18 cellular contexts compared by ENCODE assay signal in the genomic region with DNA sequence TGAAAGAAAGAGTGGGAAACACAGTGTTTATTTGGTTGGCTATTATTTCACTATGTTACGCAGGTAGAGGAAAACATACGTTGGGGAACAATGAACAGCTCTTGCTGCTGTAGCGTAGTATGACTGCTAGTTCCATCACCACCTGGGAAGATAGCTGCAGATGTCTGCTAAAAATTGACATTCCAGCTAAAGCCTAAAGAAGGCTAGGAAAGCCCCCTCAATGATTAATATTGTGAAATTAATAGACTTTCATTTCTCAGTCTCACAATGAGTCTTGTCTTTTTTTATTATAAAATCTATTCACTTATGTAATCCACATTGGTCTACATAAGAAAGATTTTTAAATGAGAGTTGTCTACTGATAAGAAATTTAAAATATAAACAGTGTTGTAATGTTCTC.
DNase-seq lines count a peak whose midpoint lies in the region; ATAC-seq and TF ChIP-seq lines count a peak whose summit lies in the region.
"Had no signal": no experiment of that assay in that cellular context is flagged by ENCODE, and none has a peak within 500 bp of the region (broad histone marks: within the 10 kb centered on the region; RNA-seq: fewer than 3 reads in every experiment).

No MANE protein-coding gene starts in this region.

- no peak overlapping the region for H2AFZ ChIP-seq in OCI-LY3 (ENCODE audit: low read depth, low read length)
- H2AFZ ChIP-seq: GM23338 had no signal

- H2BK5ac ChIP-seq in mesendoderm (ENCODE audit: low read length): no peak overlapping the region

- POLR2A ChIA-PET in activated CD8-positive, alpha-beta T cell treated with anti-CD3 and anti-CD28 coated beads, Interleukin-2, amount 10 ng/mL, durations not matched to agents 7 days and 5 days (lab: Charles Lee): no interaction called here

- no peak overlapping the region for H3K18ac ChIP-seq in mesendoderm (ENCODE audit: low read length)

- no peak overlapping the region for H2BK15ac ChIP-seq in mesendoderm (replicated peaks; ENCODE audit: low read depth)

- H3K27me3 ChIP-seq in OCI-LY3 (ENCODE audit: low read depth, low read length) (no peaks in the 10 kb centered on the region), mesendoderm (ENCODE audit: insufficient read depth, low read length, poor library complexity) (no peaks in the 10 kb centered on the region)

- ATAC-seq in GM18502 (IDR thresholded peaks at IDR 0.05; ENCODE audit: poor library complexity, unreplicated experiment) (peak; percentile 47), GM18907 (IDR thresholded peaks at IDR 0.05; ENCODE audit: unreplicated experiment) (peak; percentile 73)
- ATAC-seq in activated CD8-positive, alpha-beta T cell treated with anti-CD3 and anti-CD28 coated beads, Interleukin-2, amount 10 ng/mL, durations not matched to agents 7 days and 5 days: no peak
- ATAC-seq: GM23338, HCT116 had no signal

- H2AK5ac ChIP-seq in mesendoderm (ENCODE audit: low read length): no peak overlapping the region

- no peak overlapping the region for H4K5ac ChIP-seq in mesendoderm (ENCODE audit: low read length)

- TF ChIP-seq CTCF in OCI-LY3 (IDR thresholded peaks at IDR 0.05; ENCODE audit: low read depth, low read length): no peak

- no peaks in the 10 kb centered on the region for H3K4me1 Mint-ChIP-seq in activated CD8-positive, alpha-beta T cell treated with anti-CD3 and anti-CD28 coated beads, Interleukin-2, amount 10 ng/mL, durations not matched to agents 7 days and 5 days (ENCODE audit: low read depth)
- H3K4me1 Mint-ChIP-seq: CD4-positive, alpha-beta memory T cell had no signal

- no peaks in the 10 kb centered on the region for H3K79me2 ChIP-seq in OCI-LY3 (ENCODE audit: low read length)
- H3K79me2 ChIP-seq in mesendoderm (ENCODE audit: control insufficient read depth, insufficient read depth, low read length): no peaks in the 10 kb centered on the region

- WGBS in mesendoderm (ENCODE audit: extremely low coverage, insufficient coverage, low lambda C conversion rate): no CpG with 5 or more reads among the region's 3 CpGs

- no peak overlapping the region for H3K23ac ChIP-seq in mesendoderm (ENCODE audit: low read length)

- H3K4me2 ChIP-seq in OCI-LY3 (ENCODE audit: low read length) (peak overlapping the region; percentile 8; the same call in 1 of the 2 replicates), mesendoderm (ENCODE audit: low read length) (no peak overlapping the region)
- H3K4me2 ChIP-seq: GM23338 had no signal

- peak overlapping the region; percentile 13 for H4K8ac ChIP-seq in mesendoderm (ENCODE audit: low read depth, low read length)

- no peak overlapping the region for H3K9ac ChIP-seq in OCI-LY3 (ENCODE audit: low read length)
- no peak overlapping the region for H3K9ac ChIP-seq in mesendoderm (ENCODE audit: low read length)

- H3K4me3 ChIP-seq in OCI-LY3 (ENCODE audit: low read length) (no peak overlapping the region), mesendoderm (ENCODE audit: low read length) (no peak overlapping the region)
- H3K4me3 ChIP-seq: GM23338 had no signal

- H3K27ac Mint-ChIP-seq in activated CD8-positive, alpha-beta T cell treated with anti-CD3 and anti-CD28 coated beads, Interleukin-2, amount 10 ng/mL, durations not matched to agents 7 days and 5 days: no peak overlapping the region
- H3K27ac Mint-ChIP-seq: CD4-positive, alpha-beta memory T cell; H9 had no signal

- H3K36me3 ChIP-seq in OCI-LY3 (replicated peaks; ENCODE audit: low read depth, low read length): no peaks in the 10 kb centered on the region
- H3K36me3 ChIP-seq in mesendoderm (ENCODE audit: control insufficient read depth, insufficient read depth, low read length): no peaks in the 10 kb centered on the region

- H3K36me3 Mint-ChIP-seq in activated CD8-positive, alpha-beta T cell treated with anti-CD3 and anti-CD28 coated beads, Interleukin-2, amount 10 ng/mL, durations not matched to agents 7 days and 5 days (ENCODE audit: low read depth): no peaks in the 10 kb centered on the region
- H3K36me3 Mint-ChIP-seq: CD4-positive, alpha-beta memory T cell had no signal

- no peak overlapping the region for H3K56ac ChIP-seq in mesendoderm (ENCODE audit: low read length)

- no peak overlapping the region for H2BK120ac ChIP-seq in mesendoderm (ENCODE audit: low read depth, low read length)

- H3K9me3 ChIP-seq in OCI-LY3 (ENCODE audit: insufficient read depth, low read length): no peaks in the 10 kb centered on the region

- CTCF ChIA-PET in activated CD8-positive, alpha-beta T cell treated with anti-CD3 and anti-CD28 coated beads, Interleukin-2, amount 10 ng/mL, durations not matched to agents 7 days and 5 days (lab: Charles Lee): no interaction called here

- DNase-seq in mesendoderm: no peak
- no peak for DNase-seq in activated CD8-positive, alpha-beta T cell treated with anti-CD3 and anti-CD28 coated beads, Interleukin-2, amount 10 ng/mL, durations not matched to agents 7 days and 5 days
- DNase-seq in middle frontal gyrus (ENCODE audit: extremely low spot score, low spot score): no peak
- no peak for DNase-seq in stimulated activated CD4-positive, alpha-beta T cell treated with anti-CD3 and anti-CD28 coated beads, Interleukin-2, amount 100 ng/mL, for 48 hours
- DNase-seq: C1 segment of cervical spinal cord; Calu3; CD4-positive, alpha-beta memory T cell; COR-L47; DMS153; DMS79; EL; GDM1; H9 had no signal

- H3K4me3 Mint-ChIP-seq in activated CD8-positive, alpha-beta T cell treated with anti-CD3 and anti-CD28 coated beads, Interleukin-2, amount 10 ng/mL, durations not matched to agents 7 days and 5 days: no peak overlapping the region
- H3K4me3 Mint-ChIP-seq: CD4-positive, alpha-beta memory T cell; GM23338; H9 had no signal

- H3K27ac ChIP-seq in OCI-LY3 (ENCODE audit: low read length): no peak overlapping the region
- no peak overlapping the region for H3K27ac ChIP-seq in mesendoderm (ENCODE audit: low read depth, low read length)

- no peak overlapping the region for H3K4ac ChIP-seq in mesendoderm (ENCODE audit: low read depth, low read length)

- H4K20me1 ChIP-seq in OCI-LY3 (ENCODE audit: insufficient read depth, low read length): no peaks in the 10 kb centered on the region

- peaks cover 20% of the 10 kb centered on the region for H3K4me1 ChIP-seq in OCI-LY3 (ENCODE audit: low read length)
- no peaks in the 10 kb centered on the region for H3K4me1 ChIP-seq in mesendoderm (ENCODE audit: control insufficient read depth, low read depth, low read length)

- H3K27me3 Mint-ChIP-seq in activated CD8-positive, alpha-beta T cell treated with anti-CD3 and anti-CD28 coated beads, Interleukin-2, amount 10 ng/mL, durations not matched to agents 7 days and 5 days (ENCODE audit: low read depth): no peaks in the 10 kb centered on the region

- no peaks in the 10 kb centered on the region for H3K9me3 Mint-ChIP-seq in activated CD8-positive, alpha-beta T cell treated with anti-CD3 and anti-CD28 coated beads, Interleukin-2, amount 10 ng/mL, durations not matched to agents 7 days and 5 days (ENCODE audit: insufficient read depth)
- H3K9me3 Mint-ChIP-seq: GM23338, H9 had no signal

- no peaks in the 10 kb centered on the region for H3K79me1 ChIP-seq in mesendoderm (ENCODE audit: low read length)
